In the genomic region with DNA sequence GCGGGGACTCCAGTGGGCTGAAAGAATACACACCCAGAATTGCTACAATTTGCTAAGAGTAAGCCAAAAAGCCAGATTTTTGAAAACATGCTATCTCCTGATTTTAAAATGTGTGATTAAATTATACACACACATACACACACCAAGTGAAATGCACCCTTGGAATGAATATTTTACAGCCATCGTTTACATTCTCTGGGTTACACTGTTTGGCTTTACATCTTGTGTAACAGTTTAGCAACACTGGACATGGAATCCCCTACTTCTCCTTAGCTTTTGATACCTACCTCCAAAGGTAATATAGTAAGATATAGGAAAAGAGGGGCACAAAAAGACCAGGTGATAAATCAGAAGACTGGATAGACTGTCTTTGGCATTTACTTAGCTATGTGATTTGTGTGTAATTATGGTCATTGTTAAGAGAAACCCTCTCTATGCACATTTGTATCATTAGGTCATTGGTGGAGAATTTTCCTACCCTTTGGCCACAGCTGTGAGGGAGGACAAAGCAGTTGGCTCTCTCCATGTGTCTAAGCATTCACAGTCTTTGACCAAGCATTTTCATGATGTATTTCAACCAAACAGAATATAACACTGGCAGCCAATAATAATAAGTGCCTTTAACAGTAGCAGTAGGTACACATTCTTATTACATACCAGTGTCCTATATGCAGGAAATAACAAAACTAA, we compare ENCODE assay signal across 21 cellular contexts. TPM values are rescaled to one million over a fixed set of nuclear protein-coding genes. Genes with fewer than 3 reads are reported as not detected.
"Had no signal": no experiment of that assay in that cellular context is flagged by ENCODE, and none has a peak within 500 bp of the region (broad histone marks: within the 10 kb centered on the region; RNA-seq: fewer than 3 reads in every experiment).

No MANE protein-coding gene starts in this region.

- H3K4me2 ChIP-seq: neural progenitor cell had no signal

- ATAC-seq: body of pancreas; lower lobe of right lung; naive thymus-derived CD8-positive, alpha-beta T cell; T-cell had no signal

- H3K4me1 ChIP-seq: body of pancreas, heart right ventricle, lower lobe of right lung, spleen, vagina had no signal

- H3K27ac ChIP-seq: body of pancreas, cardiac muscle cell, heart right ventricle, lower lobe of right lung, neural progenitor cell, spleen, thoracic aorta, vagina had no signal

- H3K4me3 ChIP-seq: body of pancreas, cardiac muscle cell, heart right ventricle, lower lobe of right lung, neural progenitor cell, spleen, thoracic aorta, vagina had no signal

- H3K36me3 ChIP-seq: cardiac muscle cell, heart right ventricle, lower lobe of right lung, neural progenitor cell, spleen, thoracic aorta, vagina had no signal

- H2AFZ ChIP-seq: neural progenitor cell had no signal

- H3K9ac ChIP-seq: neural progenitor cell had no signal

- DNase-seq: activated CD4-positive, alpha-beta T cell treated with anti-CD3 and anti-CD28 coated beads for 1 hour; activated CD4-positive, alpha-beta T cell treated with anti-CD3 and anti-CD28 coated beads, Interleukin-2, amount 50 U/mL, for 1 hour; activated CD8-positive, alpha-beta memory T cell treated with anti-CD3 and anti-CD28 coated beads, Interleukin-2, amount 50 U/mL, for 48 hours; activated effector memory CD4-positive, alpha-beta T cell treated with Interleukin-2 at 50 U/mL for 16 hours; activated naive CD4-positive, alpha-beta T cell treated with anti-CD3 and anti-CD28 coated beads for 36 hours; activated T-cell treated with anti-CD3 and anti-CD28 coated beads, Interleukin-2, amount 50 U/mL, for 48 hours; body of pancreas; effector CD8-positive, alpha-beta T cell; heart right ventricle; lower lobe of right lung; naive thymus-derived CD8-positive, alpha-beta T cell; retina; spleen; stimulated activated CD4-positive, alpha-beta T cell treated with anti-CD3 and anti-CD28 coated beads, Interleukin-4, amount 100 ng/mL, for 1 hour; stimulated activated naive CD4-positive, alpha-beta T cell treated with Interleukin-2 at 50 U/mL for 16 hours; T-cell had no signal

- H3K9me3 ChIP-seq: body of pancreas, lower lobe of right lung, spleen, thoracic aorta, vagina had no signal

- H3K27me3 ChIP-seq: body of pancreas, cardiac muscle cell, vagina had no signal

RNA-seq across cellular contexts. Expression of gene SVEP1, which starts 7.6 kb away (rescaled TPM):
- total RNA-seq: activated CD8-positive, alpha-beta memory T cell treated with anti-CD3 and anti-CD28 coated beads for 36 hours; activated naive CD4-positive, alpha-beta T cell treated with anti-CD3 and anti-CD28 coated beads for 36 hours; naive thymus-derived CD8-positive, alpha-beta T cell had no signal
- polyA plus RNA-seq: naive thymus-derived CD8-positive, alpha-beta T cell had no signal
